9 cellular contexts compared by ENCODE assay signal in genomic region chr12:63151898-63152700, GRCh38. TPM values are rescaled to one million over a fixed set of nuclear protein-coding genes. Genes with fewer than 3 reads are reported as not detected.
A peak's percentile ranks its signal among the peaks of the same experiment; 100 is the strongest.
DNase-seq lines count a peak whose midpoint lies in the region; ATAC-seq and TF ChIP-seq lines count a peak whose summit lies in the region.
"Had no signal": no experiment of that assay in that cellular context is flagged by ENCODE, and none has a peak within 500 bp of the region (broad histone marks: within the 10 kb centered on the region; RNA-seq: fewer than 3 reads in every experiment).

No MANE protein-coding gene starts in this region.

- H3K36me3 ChIP-seq in brain microvascular endothelial cell (replicated peaks): no peaks in the 10 kb centered on the region
- H3K36me3 ChIP-seq in iPS-15b (ENCODE audit: control insufficient read depth, insufficient read depth, low read length): no peaks in the 10 kb centered on the region
- no peaks in the 10 kb centered on the region for H3K36me3 ChIP-seq in skeletal muscle tissue (ENCODE audit: control insufficient read depth in 3 of 3, insufficient read depth in 3 of 3, low read length in 3 of 3)

- ATAC-seq in GM18868 (IDR thresholded peaks at IDR 0.05; ENCODE audit: unreplicated experiment) (peak; percentile 85), HG03354 (IDR thresholded peaks at IDR 0.05; ENCODE audit: poor library complexity, severe bottlenecking, unreplicated experiment) (peak; percentile 75)

- H3K9me3 ChIP-seq in iPS-15b (ENCODE audit: control insufficient read depth, insufficient read depth, low read length) (no peaks in the 10 kb centered on the region), skeletal muscle tissue (ENCODE audit: control insufficient read depth in 3 of 3, low read length in 3 of 3) (no peaks in the 10 kb centered on the region)

- in situ Hi-C loops in brain microvascular endothelial cell (cut with HindIII; ENCODE audit: low pct_ligation_motif_present, low sequenced_read_pairs): no loop called here

- H3K27ac ChIP-seq in brain microvascular endothelial cell: no peak overlapping the region
- H3K27ac ChIP-seq in skeletal muscle tissue (ENCODE audit: low read depth, low read length): peak overlapping the region; percentile 19

- H3K4me1 ChIP-seq in iPS-15b (ENCODE audit: control insufficient read depth, insufficient read depth, low read length): no peaks in the 10 kb centered on the region
- peaks cover 3 to 16% (median 12%) of the 10 kb centered on the region in 3 donors for H3K4me1 ChIP-seq in skeletal muscle tissue (ENCODE audit: control insufficient read depth in 3 of 3, insufficient read depth in 3 of 3, low read length in 3 of 3)

- H3K4me3 ChIP-seq in brain microvascular endothelial cell (ENCODE audit: low read depth, low read length): peak overlapping the region; percentile 28
- peak overlapping the region; percentile 80 for H3K4me3 ChIP-seq in iPS-15b (ENCODE audit: low read depth, low read length)
- peak overlapping the region; percentile 57 to 70 (median 68) for H3K4me3 ChIP-seq in skeletal muscle tissue (ENCODE audit: low read length in 3 of 3)

- DNase-seq in CD1c-positive myeloid dendritic cell (ENCODE audit: extremely low spot score): peak; percentile 37
- DNase-seq in NCI-H526 (lab: John Stamatoyannopoulos, UW): peak; percentile 47 to 83
- DNase-seq in brain microvascular endothelial cell: peak; percentile 44
- no peak for DNase-seq in activated CD4-positive, CD25-positive, alpha-beta regulatory T cell (lab: John Stamatoyannopoulos, UW)
- DNase-seq: activated B cell treated with CpG ODN at 0.5 μM for 24 hours had no signal

- peaks cover 36% of the 10 kb centered on the region for H3K27me3 ChIP-seq in brain microvascular endothelial cell (replicated peaks)
- peaks cover 54% of the 10 kb centered on the region for H3K27me3 ChIP-seq in iPS-15b (ENCODE audit: control insufficient read depth, insufficient read depth, low read length)
- peaks cover 32 to 37% (median 32%) of the 10 kb centered on the region in 3 donors for H3K27me3 ChIP-seq in skeletal muscle tissue (ENCODE audit: control insufficient read depth in 3 of 3, insufficient read depth in 3 of 3, low read length in 3 of 3)

- H3K9ac ChIP-seq in iPS-15b (ENCODE audit: low read depth, low read length) (no peak overlapping the region), skeletal muscle tissue (ENCODE audit: low read depth in 1 of 3, low read length in 3 of 3) (peak overlapping the region in 1 of 3 donors; percentile 26)

- TF ChIP-seq CTCF in brain microvascular endothelial cell (IDR thresholded peaks at IDR 0.05; ENCODE audit: low read depth, low read length, missing control alignments): peak; percentile 87

RNA-seq across cellular contexts. Expression of gene AVPR1A, which starts 1.1 kb away (rescaled TPM):
- total RNA-seq in skeletal muscle tissue: 14.1 TPM
- total RNA-seq: activated B cell treated with CpG ODN at 0.5 μM for 24 hours had no signal

Comparison
In these comparisons a context has a peak if more than half of its experiments do, and no peak if none do; other contexts are left out.
1. DNase-seq: peak in CD1c-positive myeloid dendritic cell (single experiment), NCI-H526 (2 of 2) and brain microvascular endothelial cell (single experiment); none in activated CD4-positive, CD25-positive, alpha-beta regulatory T cell (0 of 4).
2. H3K4me3 ChIP-seq: peak in every context shown above with its lines; median percentile 80 in iPS-15b; 68 in skeletal muscle tissue; 28 in brain microvascular endothelial cell.